8 cellular contexts compared by ENCODE assay signal in the genomic region with DNA sequence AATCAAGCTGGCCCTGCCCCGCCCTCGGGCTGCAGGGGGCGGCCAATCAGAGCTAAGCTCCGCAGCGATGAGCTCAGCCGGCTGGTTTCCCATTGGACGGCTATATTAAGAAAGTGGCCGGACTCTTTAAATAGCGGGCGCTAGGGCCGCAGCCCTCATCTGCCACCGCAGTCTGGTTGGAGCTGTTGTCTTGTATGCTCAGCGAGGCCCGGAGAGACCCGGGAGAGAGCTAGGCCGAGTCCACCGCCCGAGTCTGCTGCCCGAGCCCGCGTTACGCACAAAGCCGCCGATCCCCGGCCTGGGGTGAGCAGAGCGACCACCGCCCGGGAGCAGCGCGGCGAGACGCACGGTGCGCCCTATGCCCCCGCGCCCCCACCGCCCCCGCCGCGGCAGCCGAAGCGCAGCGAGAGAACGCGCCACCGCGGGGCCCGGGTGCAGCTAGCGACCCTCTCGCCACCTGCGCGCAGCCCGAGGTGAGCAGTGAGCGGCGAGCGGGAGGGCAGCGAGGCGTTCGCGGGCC. TPM values are rescaled to one million over a fixed set of nuclear protein-coding genes. Genes with fewer than 3 reads are reported as not detected.
DNase-seq lines count a peak whose midpoint lies in the region; ATAC-seq and TF ChIP-seq lines count a peak whose summit lies in the region.

A gene (plus strand): TSS at position 158 of the 520 bp plus-strand sequence. CDS start 392 bp downstream, outside the sequence.

- H3K4me1 Mint-ChIP-seq in activated CD4-positive, alpha-beta memory T cell treated with anti-CD3 and anti-CD28 coated beads, Interleukin-2, amount 10 ng/mL, durations not matched to agents 7 days and 5 days, result peaks cover 10% of the 10 kb centered on the region

- H3K27ac ChIP-seq in BLaER1 treated with 17β-estradiol and CSF1 and Interleukin-3, amounts not matched to agents 10 nM and 100 nM, result peak within 1 kb of the TSS; percentile 77 to 95 (median 89)
- H3K27ac ChIP-seq in dorsolateral prefrontal cortex (peak within 1 kb of the TSS; percentile 88 to 100 (median 99)), liver (ENCODE audit: low read depth in 1 of 2, low read length in 2 of 2) (peak within 1 kb of the TSS; percentile 94 to 98)

- TF ChIP-seq RAD21 in liver (IDR thresholded peaks at IDR 0.05), result peak; percentile 10 to 44

- no peaks in the 10 kb centered on the region for H3K9me3 Mint-ChIP-seq in activated CD4-positive, alpha-beta memory T cell treated with anti-CD3 and anti-CD28 coated beads, Interleukin-2, amount 10 ng/mL, durations not matched to agents 7 days and 5 days

- intact Hi-C loops in dorsolateral prefrontal cortex (cut with DNase I), result loop anchor here (2.0 to 5.0 kb wide), 4 partner anchors 132 to 190 kb away; no protein-coding TSS in a partner anchor

- H3K4me3 ChIP-seq in BLaER1 treated with 17β-estradiol and CSF1 and Interleukin-3, amounts not matched to agents 10 nM and 100 nM, result peak within 1 kb of the TSS; percentile 69 to 90 (median 77)
- H3K4me3 ChIP-seq in dorsolateral prefrontal cortex, result peak within 1 kb of the TSS; percentile 75 to 100 (median 96)
- peak within 1 kb of the TSS; percentile 83 to 95 (median 88) for H3K4me3 ChIP-seq in liver (ENCODE audit: low read depth in 1 of 3, low read length in 3 of 3)

- H3K36me3 Mint-ChIP-seq in activated CD4-positive, alpha-beta memory T cell treated with anti-CD3 and anti-CD28 coated beads, Interleukin-2, amount 10 ng/mL, durations not matched to agents 7 days and 5 days (ENCODE audit: low read depth), result no peaks in the 10 kb centered on the region

- peak within 1 kb of the TSS; percentile 74 for H3K4me3 Mint-ChIP-seq in activated CD4-positive, alpha-beta memory T cell treated with anti-CD3 and anti-CD28 coated beads, Interleukin-2, amount 10 ng/mL, durations not matched to agents 7 days and 5 days

- H3K36me3 ChIP-seq in BLaER1 treated with 17β-estradiol and CSF1 and Interleukin-3, amounts not matched to agents 10 nM and 100 nM, result peaks cover 0 to 14% (median 0%) of the 10 kb centered on the region in 11 experiments; a peak in 4 of 22 replicates
- H3K36me3 ChIP-seq in liver (ENCODE audit: control insufficient read depth in 4 of 4, insufficient read depth in 3 of 4, low read depth in 1 of 4, low read length in 3 of 4), result peaks cover 0 to 3% (median under 1%) of the 10 kb centered on the region in 4 donors

- H4K20me1 ChIP-seq in BLaER1 treated with 17β-estradiol and CSF1 and Interleukin-3, amounts not matched to agents 10 nM and 100 nM, result peaks cover 17 to 47% (median 37%) of the 10 kb centered on the region in 11 experiments

- no peak within 1 kb of the TSS for H3K27ac Mint-ChIP-seq in activated CD4-positive, alpha-beta memory T cell treated with anti-CD3 and anti-CD28 coated beads, Interleukin-2, amount 10 ng/mL, durations not matched to agents 7 days and 5 days

- ATAC-seq in GM19351 (IDR thresholded peaks at IDR 0.05; ENCODE audit: unreplicated experiment), result peak; percentile 97
- peak; percentile 94 for ATAC-seq in HG03520 (IDR thresholded peaks at IDR 0.05; ENCODE audit: unreplicated experiment)

- peaks cover 9 to 58% (median 51%) of the 10 kb centered on the region in 11 experiments; a peak in 21 of 22 replicates for H3K27me3 ChIP-seq in BLaER1 treated with 17β-estradiol and CSF1 and Interleukin-3, amounts not matched to agents 10 nM and 100 nM
- H3K27me3 ChIP-seq in dorsolateral prefrontal cortex, result no peaks in the 10 kb centered on the region
- H3K27me3 ChIP-seq in liver (ENCODE audit: control insufficient read depth in 4 of 4, insufficient read depth in 4 of 4, low read length in 3 of 4), result no peaks in the 10 kb centered on the region

- TF ChIP-seq CTCF in dorsolateral prefrontal cortex (IDR thresholded peaks at IDR 0.05 in 54 of 56, conservative IDR thresholded peaks at IDR 0.05 in 2 of 56; ENCODE audit: low read depth in 1 of 56, partially characterized antibody in 56 of 56) (peak in 19 of 56 donors; percentile 3 to 50 (median 24)), liver (IDR thresholded peaks at IDR 0.05; ENCODE audit: low read depth, low read length, missing input control) (peak; percentile 9)

- peak; percentile 99 for DNase-seq in NCI-H748 (lab: John Stamatoyannopoulos, UW; ENCODE audit: unreplicated experiment)
- DNase-seq in activated CD4-positive, alpha-beta memory T cell treated with anti-CD3 and anti-CD28 coated beads, Interleukin-2, amount 10 ng/mL, durations not matched to agents 7 days and 5 days, result peak; percentile 93
- peak; percentile 96 to 99 (median 99) for DNase-seq in dorsolateral prefrontal cortex
- peak; percentile 85 for DNase-seq in stimulated activated CD4-positive, alpha-beta T cell treated with anti-CD3 and anti-CD28 coated beads, Interleukin-4, amount 100 ng/mL, for 1 hour

- peaks cover 22 to 41% (median 29%) of the 10 kb centered on the region in 10 experiments for H3K4me1 ChIP-seq in BLaER1 treated with 17β-estradiol and CSF1 and Interleukin-3, amounts not matched to agents 10 nM and 100 nM
- peaks cover 5 to 24% (median 14%) of the 10 kb centered on the region in 4 donors for H3K4me1 ChIP-seq in liver (ENCODE audit: control insufficient read depth in 4 of 4, insufficient read depth in 4 of 4, low read length in 3 of 4)

- H3K4me2 ChIP-seq in BLaER1 treated with 17β-estradiol and CSF1 and Interleukin-3, amounts not matched to agents 10 nM and 100 nM, result peak within 1 kb of the TSS; percentile 95 to 100 (median 98)

- CTCF ChIA-PET in activated CD4-positive, alpha-beta memory T cell treated with anti-CD3 and anti-CD28 coated beads, Interleukin-2, amount 10 ng/mL, durations not matched to agents 7 days and 5 days (lab: Charles Lee), result interaction anchor here (0.8 to 5.1 kb wide), 31 partner anchors 9 to 432 kb away, joined by 3 to 46 read pairs (median 4); a partner anchor contains a TSS

- POLR2A ChIA-PET in activated CD4-positive, alpha-beta memory T cell treated with anti-CD3 and anti-CD28 coated beads, Interleukin-2, amount 10 ng/mL, durations not matched to agents 7 days and 5 days (lab: Charles Lee), result interaction anchor here (0.6 to 2.7 kb wide), 25 partner anchors 8 to 547 kb away, joined by 3 to 25 read pairs (median 4); a partner anchor contains a TSS

- H3K9ac ChIP-seq in BLaER1 treated with 17β-estradiol and CSF1 and Interleukin-3, amounts not matched to agents 10 nM and 100 nM, result peak within 1 kb of the TSS; percentile 76 to 98 (median 90)
- H3K9ac ChIP-seq in liver (ENCODE audit: low read depth in 1 of 2, low read length in 2 of 2), result peak within 1 kb of the TSS; percentile 91 to 92

- WGBS in liver, result under 1% methylated on average over 60 of the region's 60 CpGs

- H3K27me3 Mint-ChIP-seq in activated CD4-positive, alpha-beta memory T cell treated with anti-CD3 and anti-CD28 coated beads, Interleukin-2, amount 10 ng/mL, durations not matched to agents 7 days and 5 days, result peaks cover 41% of the 10 kb centered on the region

- no peaks in the 10 kb centered on the region for H3K9me3 ChIP-seq in BLaER1 treated with 17β-estradiol and CSF1 and Interleukin-3, amounts not matched to agents 10 nM and 100 nM (replicated peaks in 1 of 11)
- H3K9me3 ChIP-seq in liver (ENCODE audit: control insufficient read depth in 4 of 4, low read length in 3 of 4), result no peaks in the 10 kb centered on the region

TF ChIP-seq in liver, 16 proteins besides CTCF, POLR2A, EP300 and RAD21:
- TF ChIP-seq TAF1 (conservative IDR thresholded peaks at IDR 0.05), result peak; percentile 99
- TF ChIP-seq RXRA (IDR thresholded peaks at IDR 0.05), result peak; percentile 20 to 29
- TF ChIP-seq, protein P1, sequence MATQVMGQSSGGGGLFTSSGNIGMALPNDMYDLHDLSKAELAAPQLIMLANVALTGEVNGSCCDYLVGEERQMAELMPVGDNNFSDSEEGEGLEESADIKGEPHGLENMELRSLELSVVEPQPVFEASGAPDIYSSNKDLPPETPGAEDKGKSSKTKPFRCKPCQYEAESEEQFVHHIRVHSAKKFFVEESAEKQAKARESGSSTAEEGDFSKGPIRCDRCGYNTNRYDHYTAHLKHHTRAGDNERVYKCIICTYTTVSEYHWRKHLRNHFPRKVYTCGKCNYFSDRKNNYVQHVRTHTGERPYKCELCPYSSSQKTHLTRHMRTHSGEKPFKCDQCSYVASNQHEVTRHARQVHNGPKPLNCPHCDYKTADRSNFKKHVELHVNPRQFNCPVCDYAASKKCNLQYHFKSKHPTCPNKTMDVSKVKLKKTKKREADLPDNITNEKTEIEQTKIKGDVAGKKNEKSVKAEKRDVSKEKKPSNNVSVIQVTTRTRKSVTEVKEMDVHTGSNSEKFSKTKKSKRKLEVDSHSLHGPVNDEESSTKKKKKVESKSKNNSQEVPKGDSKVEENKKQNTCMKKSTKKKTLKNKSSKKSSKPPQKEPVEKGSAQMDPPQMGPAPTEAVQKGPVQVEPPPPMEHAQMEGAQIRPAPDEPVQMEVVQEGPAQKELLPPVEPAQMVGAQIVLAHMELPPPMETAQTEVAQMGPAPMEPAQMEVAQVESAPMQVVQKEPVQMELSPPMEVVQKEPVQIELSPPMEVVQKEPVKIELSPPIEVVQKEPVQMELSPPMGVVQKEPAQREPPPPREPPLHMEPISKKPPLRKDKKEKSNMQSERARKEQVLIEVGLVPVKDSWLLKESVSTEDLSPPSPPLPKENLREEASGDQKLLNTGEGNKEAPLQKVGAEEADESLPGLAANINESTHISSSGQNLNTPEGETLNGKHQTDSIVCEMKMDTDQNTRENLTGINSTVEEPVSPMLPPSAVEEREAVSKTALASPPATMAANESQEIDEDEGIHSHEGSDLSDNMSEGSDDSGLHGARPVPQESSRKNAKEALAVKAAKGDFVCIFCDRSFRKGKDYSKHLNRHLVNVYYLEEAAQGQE (IDR thresholded peaks at IDR 0.05), result peak; percentile 97
- TF ChIP-seq, protein P2, sequence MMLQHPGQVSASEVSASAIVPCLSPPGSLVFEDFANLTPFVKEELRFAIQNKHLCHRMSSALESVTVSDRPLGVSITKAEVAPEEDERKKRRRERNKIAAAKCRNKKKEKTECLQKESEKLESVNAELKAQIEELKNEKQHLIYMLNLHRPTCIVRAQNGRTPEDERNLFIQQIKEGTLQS (IDR thresholded peaks at IDR 0.05), result peak; percentile 42
- peak; percentile 82 for TF ChIP-seq SP1 (IDR thresholded peaks at IDR 0.05)
- TF ChIP-seq HNF4G (IDR thresholded peaks at IDR 0.05), result no peak
- TF ChIP-seq FOXA1 (IDR thresholded peaks at IDR 0.05), result no peak
- TF ChIP-seq HNF4A (conservative IDR thresholded peaks at IDR 0.05), result no peak
- TF ChIP-seq EGR1 (IDR thresholded peaks at IDR 0.05; ENCODE audit: low read depth in 2 of 2), result peak in 1 of 2 donors; percentile 18
- peak; percentile 53 to 65 for TF ChIP-seq JUND (IDR thresholded peaks at IDR 0.05)
- TF ChIP-seq, protein P3, sequence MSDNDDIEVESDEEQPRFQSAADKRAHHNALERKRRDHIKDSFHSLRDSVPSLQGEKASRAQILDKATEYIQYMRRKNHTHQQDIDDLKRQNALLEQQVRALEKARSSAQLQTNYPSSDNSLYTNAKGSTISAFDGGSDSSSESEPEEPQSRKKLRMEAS (IDR thresholded peaks at IDR 0.05), result no peak
- no peak for TF ChIP-seq NR2F2 (IDR thresholded peaks at IDR 0.05)

RNA-seq across cellular contexts. Expression of the gene that starts here (rescaled TPM):
- 10 to 100 TPM; 14.0 to 14.4 TPM for total RNA-seq in activated CD4-positive, alpha-beta memory T cell treated with anti-CD3 and anti-CD28 coated beads, Interleukin-2, amount 10 ng/mL, durations not matched to agents 7 days and 5 days
- total RNA-seq in dorsolateral prefrontal cortex (100 to 1,000 TPM; 206 to 544 (median 321) TPM), liver (100 to 1,000 TPM in 1 of 2 donors, 10 to 100 TPM in 1; 82.6 to 634 TPM)
- polyA plus RNA-seq in liver, result 100 to 1,000 TPM; 114 to 207 TPM

Comparison
In these comparisons a context has a peak if more than half of its experiments do, and no peak if none do; other contexts are left out.
1. Peak in every context shown above with its lines: DNase-seq, ATAC-seq, H3K4me3 ChIP-seq and H3K27ac ChIP-seq.
2. RNA of the gene that starts here (total RNA-seq): 82.6 to 634 TPM in liver and 206 to 544 TPM in dorsolateral prefrontal cortex; 14.0 to 14.4 TPM in activated CD4-positive, alpha-beta memory T cell treated with anti-CD3 and anti-CD28 coated beads, Interleukin-2, amount 10 ng/mL, durations not matched to agents 7 days and 5 days; every median in the first group is over 4 times any median in the second.